Comparison of ENCODE assay signal across 11 cellular contexts in genomic region chr13:106318941-106319411, GRCh38.
DNase-seq lines count a peak whose midpoint lies in the region; ATAC-seq and TF ChIP-seq lines count a peak whose summit lies in the region.
"Had no signal": no experiment of that assay in that cellular context is flagged by ENCODE, and none has a peak within 500 bp of the region (broad histone marks: within the 10 kb centered on the region; RNA-seq: fewer than 3 reads in every experiment).

No MANE protein-coding gene starts in this region.

- H3K4me1 Mint-ChIP-seq in natural killer cell treated with Interleukin-12 subunit alpha and Interleukin-12 subunit beta and Interleukin-15 and Interleukin-18, amount 100 ng/mL, for 72 hours (ENCODE audit: low read depth in 2 of 2) = no peaks in the 10 kb centered on the region
- H3K4me1 Mint-ChIP-seq: activated naive CD4-positive, alpha-beta T cell treated with anti-CD3 and anti-CD28 coated beads, Interleukin-2, amount 10 ng/mL, durations not matched to agents 7 days and 5 days had no signal

- H3K36me3 ChIP-seq in GM23248 (ENCODE audit: low read depth) (no peaks in the 10 kb centered on the region), PC-3 (ENCODE audit: low read depth, low read length) (no peaks in the 10 kb centered on the region; the same call in 1 of the 2 replicates), prostate gland (no peaks in the 10 kb centered on the region)

- H3K9me3 ChIP-seq in GM23248 (ENCODE audit: low read depth) (no peaks in the 10 kb centered on the region), PC-3 (ENCODE audit: low read length) (no peaks in the 10 kb centered on the region), prostate gland (no peaks in the 10 kb centered on the region)

- H3K27me3 Mint-ChIP-seq in natural killer cell treated with Interleukin-12 subunit alpha and Interleukin-12 subunit beta and Interleukin-15 and Interleukin-18, amount 100 ng/mL, for 72 hours = no peaks in the 10 kb centered on the region
- H3K27me3 Mint-ChIP-seq: activated naive CD4-positive, alpha-beta T cell treated with anti-CD3 and anti-CD28 coated beads, Interleukin-2, amount 10 ng/mL, durations not matched to agents 7 days and 5 days had no signal

- H3F3A ChIP-seq in GM23248 (ENCODE audit: insufficient read depth) (peaks cover 14% of the 10 kb centered on the region), PC-3 (ENCODE audit: low read length, unreplicated experiment) (no peaks in the 10 kb centered on the region)

- intact Hi-C loops in PC-3 (cut with micrococcal nuclease) (no loop called here), prostate gland (cut with DNase I) (no loop called here)

- H3K27ac Mint-ChIP-seq in natural killer cell treated with Interleukin-12 subunit alpha and Interleukin-12 subunit beta and Interleukin-15 and Interleukin-18, amount 100 ng/mL, for 72 hours = no peak overlapping the region
- H3K27ac Mint-ChIP-seq: activated naive CD4-positive, alpha-beta T cell treated with anti-CD3 and anti-CD28 coated beads, Interleukin-2, amount 10 ng/mL, durations not matched to agents 7 days and 5 days had no signal

- BruUV-seq in PC-3 (replicated peaks; lab: Mats Ljungman, UMichigan) = no TSS peak

- H4K20me1 ChIP-seq in GM23248 (ENCODE audit: insufficient read depth) (no peaks in the 10 kb centered on the region), PC-3 (ENCODE audit: low read length) (no peaks in the 10 kb centered on the region)

- DNase-seq in GM23248 (peak; percentile 91), PC-3 (peak; percentile 84), epithelial cell of esophagus (ENCODE audit: low read depth) (peak; percentile 98), pulmonary artery endothelial cell (ENCODE audit: low read depth, low spot score) (peak; percentile 87), GM19238 (ENCODE audit: insufficient read length, low spot score) (no peak), prostate gland (ENCODE audit: low spot score) (no peak)
- no peak for DNase-seq in natural killer cell treated with Interleukin-12 subunit alpha and Interleukin-12 subunit beta and Interleukin-15 and Interleukin-18, amount 100 ng/mL, for 72 hours (ENCODE audit: low spot score)
- DNase-seq in stimulated activated CD4-positive, alpha-beta T cell treated with anti-CD3 and anti-CD28 coated beads, Interleukin-15, amount 100 ng/mL, for 24 hours = no peak
- DNase-seq: activated naive CD4-positive, alpha-beta T cell treated with anti-CD3 and anti-CD28 coated beads, Interleukin-2, amount 10 ng/mL, durations not matched to agents 7 days and 5 days; GF-D8; hippocampal formation had no signal

- peaks cover 7% of the 10 kb centered on the region for H3K36me3 Mint-ChIP-seq in natural killer cell treated with Interleukin-12 subunit alpha and Interleukin-12 subunit beta and Interleukin-15 and Interleukin-18, amount 100 ng/mL, for 72 hours
- H3K36me3 Mint-ChIP-seq: activated naive CD4-positive, alpha-beta T cell treated with anti-CD3 and anti-CD28 coated beads, Interleukin-2, amount 10 ng/mL, durations not matched to agents 7 days and 5 days had no signal

- no peaks in the 10 kb centered on the region for H3K79me2 ChIP-seq in GM23248 (ENCODE audit: insufficient read depth)
- H3K79me2 ChIP-seq in PC-3 (ENCODE audit: low read length) = no peaks in the 10 kb centered on the region

- H3K9me3 Mint-ChIP-seq in natural killer cell treated with Interleukin-12 subunit alpha and Interleukin-12 subunit beta and Interleukin-15 and Interleukin-18, amount 100 ng/mL, for 72 hours = peaks cover 3% of the 10 kb centered on the region

- H3K4me2 ChIP-seq in GM23248 (ENCODE audit: unreplicated experiment) (peak overlapping the region; percentile 49), PC-3 (ENCODE audit: low read length) (peak overlapping the region; percentile 61)

- H3K9me2 ChIP-seq in GM23248 (ENCODE audit: insufficient read depth) (no peaks in the 10 kb centered on the region), PC-3 (replicated peaks; ENCODE audit: low read length) (no peaks in the 10 kb centered on the region)

- peak overlapping the region; percentile 17; the same call in 1 of the 2 replicates for H3K4me3 ChIP-seq in GM23248
- no peak overlapping the region for H3K4me3 ChIP-seq in PC-3 (ENCODE audit: low read length)
- no peak overlapping the region for H3K4me3 ChIP-seq in epithelial cell of esophagus (ENCODE audit: low read length)
- no peak overlapping the region for H3K4me3 ChIP-seq in prostate gland

- CTCF ChIA-PET in PC-3 (lab: Charles Lee) = no interaction called here

- WGBS in GM23248 (ENCODE audit: low coverage in 1 of 2, low lambda C conversion rate in 2 of 2, missing lambda C conversion rate in 2 of 2), 2 experiments = 1 to 3% methylated on average over 4 of the region's 4 CpGs
- 39% methylated on average over 4 of the region's 4 CpGs for WGBS in prostate gland

- no peaks in the 10 kb centered on the region for H3K27me3 ChIP-seq in GM23248 (replicated peaks; ENCODE audit: insufficient read depth)
- no peaks in the 10 kb centered on the region for H3K27me3 ChIP-seq in PC-3 (ENCODE audit: low read length)
- no peaks in the 10 kb centered on the region for H3K27me3 ChIP-seq in prostate gland (replicated peaks; ENCODE audit: insufficient read depth)

- ATAC-seq in PC-3 = peak; percentile 98
- ATAC-seq in natural killer cell treated with Interleukin-12 subunit alpha and Interleukin-12 subunit beta and Interleukin-15 and Interleukin-18, amount 100 ng/mL, for 72 hours = no peak

- POLR2A ChIA-PET in PC-3 (lab: Charles Lee; ENCODE audit: unreplicated experiment) = no interaction called here

- H3K4me3 Mint-ChIP-seq in natural killer cell treated with Interleukin-12 subunit alpha and Interleukin-12 subunit beta and Interleukin-15 and Interleukin-18, amount 100 ng/mL, for 72 hours = no peak overlapping the region
- H3K4me3 Mint-ChIP-seq: activated naive CD4-positive, alpha-beta T cell treated with anti-CD3 and anti-CD28 coated beads, Interleukin-2, amount 10 ng/mL, durations not matched to agents 7 days and 5 days had no signal

- peak overlapping the region; percentile 28 for H3K27ac ChIP-seq in GM23248
- peak overlapping the region; percentile 67 for H3K27ac ChIP-seq in PC-3 (ENCODE audit: low read length)
- H3K27ac ChIP-seq in prostate gland = no peak overlapping the region

- no peak for TF ChIP-seq POLR2A in prostate gland (IDR thresholded peaks at IDR 0.05)

- TF ChIP-seq CTCF in PC-3 (conservative IDR thresholded peaks at IDR 0.05; ENCODE audit: low read depth, low read length) (no peak), epithelial cell of esophagus (IDR thresholded peaks at IDR 0.05; ENCODE audit: insufficient read depth, low read depth, low read length, missing control alignments) (no peak), prostate gland (IDR thresholded peaks at IDR 0.05) (no peak)

- H2AFZ ChIP-seq in GM23248 = peak overlapping the region; percentile 30; the same call in 1 of the 2 replicates
- H2AFZ ChIP-seq in PC-3 (ENCODE audit: low read length) = peak overlapping the region; percentile 31; the same call in 1 of the 2 replicates

- in situ Hi-C loops in GM23248 (cut with MboI) = no loop called here

- H3K4me1 ChIP-seq in GM23248 (ENCODE audit: insufficient read depth) (peaks cover 14% of the 10 kb centered on the region), PC-3 (ENCODE audit: insufficient read depth, low read length) (peaks cover 17% of the 10 kb centered on the region), prostate gland (replicated peaks) (no peaks in the 10 kb centered on the region)

- H3K9ac ChIP-seq in GM23248 (no peak overlapping the region), PC-3 (ENCODE audit: low read length) (no peak overlapping the region)

Comparison
In these comparisons a context has a peak if more than half of its experiments do, and no peak if none do; other contexts are left out.
1. DNase-seq: peak in GM23248 (single experiment), PC-3 (single experiment), epithelial cell of esophagus (single experiment) and pulmonary artery endothelial cell (single experiment); none in GM19238 (single experiment), natural killer cell treated with Interleukin-12 subunit alpha and Interleukin-12 subunit beta and Interleukin-15 and Interleukin-18, amount 100 ng/mL, for 72 hours (single experiment), stimulated activated CD4-positive, alpha-beta T cell treated with anti-CD3 and anti-CD28 coated beads, Interleukin-15, amount 100 ng/mL, for 24 hours (single experiment) and prostate gland (single experiment).
2. H3K27ac ChIP-seq: peak in GM23248 (single experiment) and PC-3 (single experiment); none in prostate gland (0 of 2).